ENCODE assay signal across 1 cellular context in genomic region chr4:182380701-182381295, GRCh38.
TF ChIP-seq lines count a peak whose summit lies in the region.

No MANE protein-coding gene starts in this region.

TF ChIP-seq in GM23338, 12 proteins besides CTCF, POLR2A, EP300 and RAD21 (continued from another document):
- TF ChIP-seq ZNF462 (CRISPR knock-in tag; IDR thresholded peaks at IDR 0.05): no peak
- TF ChIP-seq EZH2phosphoT487 (IDR thresholded peaks at IDR 0.05; ENCODE audit: unreplicated experiment): no peak
- TF ChIP-seq ZNF331 (CRISPR knock-in tag; IDR thresholded peaks at IDR 0.05; ENCODE audit: low read depth): no peak
- TF ChIP-seq CREB1 (CRISPR knock-in tag; IDR thresholded peaks at IDR 0.05; ENCODE audit: low read depth): no peak
TF ChIP-seq in GM23338: peak in this region for 0.
